ENCODE assay signal across 1 cellular context in genomic region chr5:57155033-57155432, GRCh38.
TF ChIP-seq lines count a peak whose summit lies in the region.

No MANE protein-coding gene starts in this region.

TF ChIP-seq in K562, 482 proteins besides CTCF, POLR2A, EP300 and RAD21 (continues in another document):
- 0 out of 2 replicates have a peak, but pooled peaks have one; percentile 21 for TF ChIP-seq ETV1 (tag; conservative IDR thresholded peaks at IDR 0.05; ENCODE audit: low read depth)
- TF ChIP-seq SMAD2 (IDR thresholded peaks at IDR 0.05; ENCODE audit: low read depth, low read length): no peak
- TF ChIP-seq ZNF584 (CRISPR knock-in tag; IDR thresholded peaks at IDR 0.05; ENCODE audit: low read depth): peak; percentile 72
- no peak for TF ChIP-seq NELFE (IDR thresholded peaks at IDR 0.05; ENCODE audit: insufficient read depth, insufficient read length)
- TF ChIP-seq MBD2 (IDR thresholded peaks at IDR 0.05; ENCODE audit: borderline replicate concordance, low read depth): no peak
- TF ChIP-seq RNF219 (CRISPR knock-in tag; IDR thresholded peaks at IDR 0.05): no peak
- no peak for TF ChIP-seq KLF1 (tag; IDR thresholded peaks at IDR 0.05)
- TF ChIP-seq HMG20A (CRISPR knock-in tag; conservative IDR thresholded peaks at IDR 0.05): no peak
- no peak for TF ChIP-seq UBTF (IDR thresholded peaks at IDR 0.05; ENCODE audit: borderline replicate concordance in 1 of 2, low read depth in 2 of 2, low read length in 2 of 2)
- TF ChIP-seq ATF7 (IDR thresholded peaks at IDR 0.05): no peak
- no peak for TF ChIP-seq POU5F1 (IDR thresholded peaks at IDR 0.05; ENCODE audit: borderline replicate concordance, low read depth, low read length, partially characterized antibody)
- TF ChIP-seq MLX (CRISPR knock-in tag; conservative IDR thresholded peaks at IDR 0.05): no peak
- TF ChIP-seq ZNF184 (CRISPR knock-in tag; IDR thresholded peaks at IDR 0.05): no peak
- TF ChIP-seq ZNF23 (CRISPR knock-in tag; IDR thresholded peaks at IDR 0.05): no peak
- no peak for TF ChIP-seq CREB3L1 (IDR thresholded peaks at IDR 0.05; ENCODE audit: borderline replicate concordance, low read depth)
- TF ChIP-seq ZSCAN29 (IDR thresholded peaks at IDR 0.05): no peak
- no peak for TF ChIP-seq SUPT5H (IDR thresholded peaks at IDR 0.05)
- peak; percentile 87 for TF ChIP-seq ZNF41 (CRISPR knock-in tag; conservative IDR thresholded peaks at IDR 0.05)
- TF ChIP-seq ATF1 (CRISPR knock-in tag; IDR thresholded peaks at IDR 0.05): no peak
- no peak for TF ChIP-seq ATF1 (tag; IDR thresholded peaks at IDR 0.05)
- TF ChIP-seq L3MBTL2 (IDR thresholded peaks at IDR 0.05): no peak
- no peak for TF ChIP-seq ZBTB1 (CRISPR knock-in tag; IDR thresholded peaks at IDR 0.05; ENCODE audit: borderline replicate concordance, low read depth)
- no peak for TF ChIP-seq SOX6 (IDR thresholded peaks at IDR 0.05)
- TF ChIP-seq ZNF232 (CRISPR knock-in tag; IDR thresholded peaks at IDR 0.05): no peak
- no peak for TF ChIP-seq MAFF (IDR thresholded peaks at IDR 0.05; ENCODE audit: low read length)
- no peak for TF ChIP-seq RBBP5 (IDR thresholded peaks at IDR 0.05; ENCODE audit: borderline replicate concordance, insufficient read depth, low read length, poor library complexity, severe bottlenecking)
- no peak for TF ChIP-seq XRCC3 (IDR thresholded peaks at IDR 0.05)
- no peak for TF ChIP-seq YY1 (IDR thresholded peaks at IDR 0.05; ENCODE audit: borderline replicate concordance in 1 of 3, control insufficient read depth in 1 of 3, extremely low read depth in 1 of 3, insufficient read depth in 3 of 3, insufficient read length in 1 of 3, insufficient replicate concordance in 2 of 3, low read depth in 1 of 3, low read length in 2 of 3)
- no peak for TF ChIP-seq FIP1L1 (IDR thresholded peaks at IDR 0.05; ENCODE audit: low read depth, low read length, poor library complexity, severe bottlenecking)
- no peak for TF ChIP-seq PTBP1 (IDR thresholded peaks at IDR 0.05; ENCODE audit: low read depth, low read length)
- TF ChIP-seq SRSF1 (IDR thresholded peaks at IDR 0.05; ENCODE audit: low read depth, low read length): no peak
- TF ChIP-seq JUND (IDR thresholded peaks at IDR 0.05; ENCODE audit: borderline replicate concordance, low read depth, low read length): no peak
- peak; percentile 38; the same call in 1 of the 3 replicates for TF ChIP-seq JUND (tag; IDR thresholded peaks at IDR 0.05; ENCODE audit: borderline replicate concordance, low read depth, low read length)
- no peak for TF ChIP-seq HDGF (IDR thresholded peaks at IDR 0.05)
- no peak for TF ChIP-seq ARNT (IDR thresholded peaks at IDR 0.05)
- TF ChIP-seq ZNF217 (CRISPR knock-in tag; IDR thresholded peaks at IDR 0.05): no peak
- no peak for TF ChIP-seq IRF1 (CRISPR knock-in tag; IDR thresholded peaks at IDR 0.05; ENCODE audit: borderline replicate concordance)
- no peak for TF ChIP-seq LCOR (CRISPR knock-in tag; IDR thresholded peaks at IDR 0.05)
- TF ChIP-seq ZNF431 (CRISPR knock-in tag; IDR thresholded peaks at IDR 0.05): no peak
- TF ChIP-seq GATAD2B (IDR thresholded peaks at IDR 0.05; ENCODE audit: borderline replicate concordance): no peak
- TF ChIP-seq ATF3 (IDR thresholded peaks at IDR 0.05): no peak
- no peak for TF ChIP-seq ATF3 (CRISPR knock-in tag; conservative IDR thresholded peaks at IDR 0.05)
- 0 out of 2 replicates have a peak, but pooled peaks have one; percentile 17 for TF ChIP-seq ZNF507 (tag; conservative IDR thresholded peaks at IDR 0.05)
- no peak for TF ChIP-seq NR3C1 (CRISPR knock-in tag; IDR thresholded peaks at IDR 0.05)
- TF ChIP-seq KLF16 (IDR thresholded peaks at IDR 0.05): no peak
- TF ChIP-seq C11orf30 (IDR thresholded peaks at IDR 0.05; ENCODE audit: low read depth): no peak
- no peak for TF ChIP-seq ZBTB49 (CRISPR knock-in tag; IDR thresholded peaks at IDR 0.05; ENCODE audit: borderline replicate concordance)
- TF ChIP-seq ETV5 (CRISPR knock-in tag; IDR thresholded peaks at IDR 0.05; ENCODE audit: low read depth): no peak
- no peak for TF ChIP-seq EHMT2 (IDR thresholded peaks at IDR 0.05)
- no peak for TF ChIP-seq PPARD (CRISPR knock-in tag; IDR thresholded peaks at IDR 0.05)
- TF ChIP-seq CCAR2 (IDR thresholded peaks at IDR 0.05; ENCODE audit: low read depth, low read length): no peak
- no peak for TF ChIP-seq SNIP1 (IDR thresholded peaks at IDR 0.05; ENCODE audit: low read depth)
- TF ChIP-seq MNT (conservative IDR thresholded peaks at IDR 0.05): no peak
- no peak for TF ChIP-seq HEY1 (CRISPR knock-in tag; IDR thresholded peaks at IDR 0.05; ENCODE audit: borderline replicate concordance)
- no peak for TF ChIP-seq KAT7 (CRISPR knock-in tag; IDR thresholded peaks at IDR 0.05; ENCODE audit: borderline replicate concordance)
- no peak for TF ChIP-seq CHAMP1 (IDR thresholded peaks at IDR 0.05)
- TF ChIP-seq CBX8 (IDR thresholded peaks at IDR 0.05; ENCODE audit: borderline replicate concordance, extremely low read depth, low read depth, low read length, poor library complexity, severe bottlenecking): no peak
- no peak for TF ChIP-seq ZNF146 (CRISPR knock-in tag; IDR thresholded peaks at IDR 0.05; ENCODE audit: unreplicated experiment)
- peak; percentile 95 for TF ChIP-seq ZNF668 (CRISPR knock-in tag; IDR thresholded peaks at IDR 0.05)
- no peak for TF ChIP-seq RBM34 (IDR thresholded peaks at IDR 0.05; ENCODE audit: borderline replicate concordance, insufficient read depth, low read length)
- TF ChIP-seq CC2D1A (IDR thresholded peaks at IDR 0.05): no peak
- TF ChIP-seq BRD4 (IDR thresholded peaks at IDR 0.05): no peak
- TF ChIP-seq CHD1 (IDR thresholded peaks at IDR 0.05; ENCODE audit: low read length): no peak
- TF ChIP-seq ZNF282 (CRISPR knock-in tag; IDR thresholded peaks at IDR 0.05): no peak
